28 cellular contexts compared by ENCODE assay signal in the genomic region with DNA sequence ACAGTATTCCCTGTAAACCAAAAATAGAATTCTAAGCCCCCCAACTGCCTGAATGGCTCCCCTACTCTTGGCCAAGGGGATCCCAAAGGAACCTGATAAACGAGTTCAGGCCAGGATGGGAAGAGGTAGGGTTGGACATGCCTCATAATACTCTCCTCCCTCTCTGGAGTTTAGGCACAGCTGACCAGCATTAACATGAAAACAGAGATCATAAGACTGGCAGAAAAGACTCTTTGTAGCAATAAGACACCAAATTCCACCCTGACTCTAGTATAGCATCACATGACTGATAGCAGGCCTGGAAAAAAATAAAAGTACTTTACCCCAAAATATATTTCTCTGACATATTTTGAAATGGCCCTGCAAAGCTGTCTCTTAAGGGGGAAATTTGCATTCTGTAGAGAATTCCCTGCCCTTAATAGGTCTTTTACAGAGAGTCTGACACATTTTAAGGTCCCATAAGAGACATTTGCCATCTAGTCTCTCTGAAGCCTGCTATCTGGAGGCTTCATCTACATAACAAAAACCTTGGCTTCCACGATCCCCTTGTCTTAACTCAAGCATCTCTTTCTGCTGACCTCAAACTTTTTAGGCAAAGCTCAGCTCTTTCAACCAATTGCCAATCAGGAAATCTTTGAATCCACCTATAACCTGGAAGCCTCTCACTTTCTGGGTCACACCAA. TPM values are rescaled to one million over a fixed set of nuclear protein-coding genes. Genes with fewer than 3 reads are reported as not detected.
DNase-seq lines count a peak whose midpoint lies in the region; ATAC-seq, FAIRE-seq and TF ChIP-seq lines count a peak whose summit lies in the region.
"Had no signal": no experiment of that assay in that cellular context is flagged by ENCODE, and none has a peak within 500 bp of the region (broad histone marks: within the 10 kb centered on the region; RNA-seq: fewer than 3 reads in every experiment).

No MANE protein-coding gene starts in this region.

- no peaks in the 10 kb centered on the region for H3K79me2 ChIP-seq in keratinocyte (ENCODE audit: control insufficient read depth, insufficient read depth, low read length)

- H3K4me3 ChIP-seq in keratinocyte (ENCODE audit: control insufficient read depth in 2 of 3, extremely low read depth in 1 of 3, insufficient read depth in 2 of 3, low read depth in 1 of 3, low read length in 3 of 3) (peak overlapping the region in 1 of 3 experiments; percentile 11), suprapubic skin (no peak overlapping the region)
- H3K4me3 ChIP-seq: body of pancreas, gastroesophageal sphincter, tibial artery had no signal

- no peak for DNase-seq in activated CD8-positive, alpha-beta T cell treated with anti-CD3 and anti-CD28 coated beads, Interleukin-2, amount 10 ng/mL, durations not matched to agents 7 days and 5 days
- no peak for DNase-seq in activated CD8-positive, alpha-beta T cell treated with anti-CD3 and anti-CD28 coated beads for 36 hours
- DNase-seq in chondrocyte (ENCODE audit: low spot score) (peak; percentile 1), keratinocyte (ENCODE audit: low read depth, low spot score) (no peak), suprapubic skin (ENCODE audit: low spot score in 2 of 2) (no peak), activated T-cell treated with anti-CD3 and anti-CD28 coated beads for 4 hours (no peak), GDM1 (lab: John Stamatoyannopoulos, UW) (no peak), epidermal melanocyte (ENCODE audit: insufficient read length, low spot score) (no peak)
- DNase-seq: 8988T; activated CD4-positive, alpha-beta T cell treated with anti-CD3 and anti-CD28 coated beads for 4 hours; activated gamma-delta T cell treated with Interleukin-2 at 50 U/mL for 16 hours; activated T-cell treated with anti-CD3 and anti-CD28 coated beads, Interleukin-2, amount 50 U/mL, for 4 hours; body of pancreas; CD8-positive, alpha-beta T cell; effector CD8-positive, alpha-beta T cell; erythroblast; immature natural killer cell; mesendoderm; NCI-H2081 treated with DMSO at 0.1 percent for 48 hours; NCI-H345; NCI-H748 treated with DMSO at 0.1 percent for 48 hours; SK-N-SH; stimulated activated naive CD8-positive, alpha-beta T cell treated with anti-CD3 and anti-CD28 coated beads, Interleukin-15, amount 100 ng/mL, for 72 hours; tibial artery had no signal

- H3K9ac ChIP-seq in keratinocyte (ENCODE audit: control insufficient read depth, extremely low read depth, insufficient read depth, low read length) = no peak overlapping the region
- H3K9ac ChIP-seq: SK-N-SH had no signal

- peaks cover 6% of the 10 kb centered on the region for H3K4me1 Mint-ChIP-seq in activated CD8-positive, alpha-beta T cell treated with anti-CD3 and anti-CD28 coated beads, Interleukin-2, amount 10 ng/mL, durations not matched to agents 7 days and 5 days (ENCODE audit: low read depth)
- no peaks in the 10 kb centered on the region for H3K4me1 Mint-ChIP-seq in activated CD8-positive, alpha-beta T cell treated with anti-CD3 and anti-CD28 coated beads for 36 hours (ENCODE audit: low read depth)
- no peaks in the 10 kb centered on the region for H3K4me1 Mint-ChIP-seq in chondrocyte (ENCODE audit: low read depth)
- H3K4me1 Mint-ChIP-seq: stimulated activated naive CD8-positive, alpha-beta T cell treated with anti-CD3 and anti-CD28 coated beads, Interleukin-15, amount 100 ng/mL, for 72 hours had no signal

- no peak for ATAC-seq in activated CD8-positive, alpha-beta T cell treated with anti-CD3 and anti-CD28 coated beads, Interleukin-2, amount 10 ng/mL, durations not matched to agents 7 days and 5 days
- ATAC-seq in activated CD8-positive, alpha-beta T cell treated with anti-CD3 and anti-CD28 coated beads for 36 hours = no peak
- ATAC-seq: activated T-cell treated with anti-CD3 and anti-CD28 coated beads, Interleukin-2, amount 50 U/mL, for 4 hours; body of pancreas; CD8-positive, alpha-beta T cell; gastroesophageal sphincter; left lobe of liver; stimulated activated naive CD8-positive, alpha-beta T cell treated with anti-CD3 and anti-CD28 coated beads, Interleukin-15, amount 100 ng/mL, for 72 hours had no signal

- H3K9me1 ChIP-seq in keratinocyte (ENCODE audit: control insufficient read depth, extremely low read depth, insufficient read depth, low read length) = no peaks in the 10 kb centered on the region

- no peak for TF ChIP-seq CTCF in activated CD8-positive, alpha-beta T cell treated with anti-CD3 and anti-CD28 coated beads for 36 hours (IDR thresholded peaks at IDR 0.05)
- TF ChIP-seq CTCF in chondrocyte (IDR thresholded peaks at IDR 0.05) (no peak), keratinocyte (optimal IDR thresholded peaks at IDR 0.05 in 1 of 3, IDR thresholded peaks at IDR 0.05 in 1 of 3, conservative IDR thresholded peaks at IDR 0.05 in 1 of 3; ENCODE audit: extremely low read depth in 1 of 3, insufficient read depth in 2 of 3, low read length in 3 of 3) (no peak), suprapubic skin (IDR thresholded peaks at IDR 0.05) (no peak)

- H3K27ac ChIP-seq in keratinocyte (ENCODE audit: control insufficient read depth, insufficient read depth, low read length) (peak overlapping the region; percentile 28), suprapubic skin (peak overlapping the region; percentile 84)
- H3K27ac ChIP-seq: body of pancreas, gastroesophageal sphincter, tibial artery had no signal

- H3K27me3 ChIP-seq in keratinocyte (ENCODE audit: control insufficient read depth, extremely low read depth, insufficient read depth, low read length) (no peaks in the 10 kb centered on the region), suprapubic skin (no peaks in the 10 kb centered on the region)
- H3K27me3 ChIP-seq: body of pancreas, gastroesophageal sphincter had no signal

- no peaks in the 10 kb centered on the region for H4K20me1 ChIP-seq in keratinocyte (ENCODE audit: control insufficient read depth, extremely low read depth, insufficient read depth, low read length)

- FAIRE-seq in keratinocyte (lab: Jason Lieb, UNC) = peak; percentile 82
- FAIRE-seq: colon, GM19239 had no signal

- H3K9me3 Mint-ChIP-seq in activated CD8-positive, alpha-beta T cell treated with anti-CD3 and anti-CD28 coated beads, Interleukin-2, amount 10 ng/mL, durations not matched to agents 7 days and 5 days (ENCODE audit: insufficient read depth) = no peaks in the 10 kb centered on the region
- H3K9me3 Mint-ChIP-seq in activated CD8-positive, alpha-beta T cell treated with anti-CD3 and anti-CD28 coated beads for 36 hours = no peaks in the 10 kb centered on the region
- no peaks in the 10 kb centered on the region for H3K9me3 Mint-ChIP-seq in chondrocyte (ENCODE audit: low read depth)
- H3K9me3 Mint-ChIP-seq: activated T-cell treated with anti-CD3 and anti-CD28 coated beads, Interleukin-2, amount 50 U/mL, for 4 hours; CD8-positive, alpha-beta T cell; immature natural killer cell; stimulated activated naive CD8-positive, alpha-beta T cell treated with anti-CD3 and anti-CD28 coated beads, Interleukin-15, amount 100 ng/mL, for 72 hours had no signal

- dilution Hi-C loops in keratinocyte (cut with MboI; ENCODE audit: extremely low pct_ligation_motif_present, low sequenced_read_pairs) = no loop called here

- H3K36me3 Mint-ChIP-seq in activated CD8-positive, alpha-beta T cell treated with anti-CD3 and anti-CD28 coated beads, Interleukin-2, amount 10 ng/mL, durations not matched to agents 7 days and 5 days (ENCODE audit: low read depth) = no peaks in the 10 kb centered on the region
- H3K36me3 Mint-ChIP-seq in activated CD8-positive, alpha-beta T cell treated with anti-CD3 and anti-CD28 coated beads for 36 hours (ENCODE audit: low read depth) = no peaks in the 10 kb centered on the region
- no peaks in the 10 kb centered on the region for H3K36me3 Mint-ChIP-seq in chondrocyte (ENCODE audit: low read depth)
- H3K36me3 Mint-ChIP-seq: CD8-positive, alpha-beta T cell; immature natural killer cell had no signal

- POLR2A ChIA-PET in activated CD8-positive, alpha-beta T cell treated with anti-CD3 and anti-CD28 coated beads, Interleukin-2, amount 10 ng/mL, durations not matched to agents 7 days and 5 days (lab: Charles Lee) = no interaction called here
- POLR2A ChIA-PET in activated CD8-positive, alpha-beta T cell treated with anti-CD3 and anti-CD28 coated beads for 36 hours (lab: Charles Lee) = interaction anchor here (1.5 kb wide), 2 partner anchors 8 to 9 kb away, joined by 3 to 5 read pairs; no protein-coding TSS in a partner anchor

- 50% methylated on average over 2 of the region's 2 CpGs for WGBS in suprapubic skin

- no peak overlapping the region for H2AFZ ChIP-seq in keratinocyte (ENCODE audit: control insufficient read depth, low read length)

- CTCF ChIA-PET in activated CD8-positive, alpha-beta T cell treated with anti-CD3 and anti-CD28 coated beads, Interleukin-2, amount 10 ng/mL, durations not matched to agents 7 days and 5 days (lab: Charles Lee) = no interaction called here
- CTCF ChIA-PET in activated CD8-positive, alpha-beta T cell treated with anti-CD3 and anti-CD28 coated beads for 36 hours (lab: Charles Lee) = no interaction called here

- H3K4me3 Mint-ChIP-seq in activated CD8-positive, alpha-beta T cell treated with anti-CD3 and anti-CD28 coated beads, Interleukin-2, amount 10 ng/mL, durations not matched to agents 7 days and 5 days = no peak overlapping the region
- no peak overlapping the region for H3K4me3 Mint-ChIP-seq in activated CD8-positive, alpha-beta T cell treated with anti-CD3 and anti-CD28 coated beads for 36 hours
- no peak overlapping the region for H3K4me3 Mint-ChIP-seq in chondrocyte (ENCODE audit: unreplicated experiment)
- H3K4me3 Mint-ChIP-seq: activated T-cell treated with anti-CD3 and anti-CD28 coated beads, Interleukin-2, amount 50 U/mL, for 4 hours; CD8-positive, alpha-beta T cell; immature natural killer cell; stimulated activated naive CD8-positive, alpha-beta T cell treated with anti-CD3 and anti-CD28 coated beads, Interleukin-15, amount 100 ng/mL, for 72 hours had no signal

- TF ChIP-seq EP300 in suprapubic skin (IDR thresholded peaks at IDR 0.05) = no peak

- no peak for TF ChIP-seq POLR2A in suprapubic skin (IDR thresholded peaks at IDR 0.05)

- H3K4me2 ChIP-seq in keratinocyte (ENCODE audit: control insufficient read depth, extremely low read depth, insufficient read depth, low read depth, low read length) = peak overlapping the region; percentile 66
- H3K4me2 ChIP-seq: SK-N-SH had no signal

- H3K27ac Mint-ChIP-seq in activated CD8-positive, alpha-beta T cell treated with anti-CD3 and anti-CD28 coated beads, Interleukin-2, amount 10 ng/mL, durations not matched to agents 7 days and 5 days = peak overlapping the region; percentile 11
- H3K27ac Mint-ChIP-seq in activated CD8-positive, alpha-beta T cell treated with anti-CD3 and anti-CD28 coated beads for 36 hours = no peak overlapping the region
- H3K27ac Mint-ChIP-seq in chondrocyte (ENCODE audit: unreplicated experiment) = no peak overlapping the region
- H3K27ac Mint-ChIP-seq: CD8-positive, alpha-beta T cell had no signal

- H3K36me3 ChIP-seq in keratinocyte (ENCODE audit: control insufficient read depth in 2 of 2, extremely low read depth in 1 of 2, insufficient read depth in 2 of 2, low read length in 2 of 2) (no peaks in the 10 kb centered on the region), suprapubic skin (no peaks in the 10 kb centered on the region)
- H3K36me3 ChIP-seq: gastroesophageal sphincter, tibial artery had no signal

- H3K9me3 ChIP-seq in keratinocyte (ENCODE audit: control insufficient read depth, low read depth, low read length) (no peaks in the 10 kb centered on the region), suprapubic skin (no peaks in the 10 kb centered on the region)
- H3K9me3 ChIP-seq: body of pancreas, gastroesophageal sphincter, SK-N-SH, tibial artery had no signal

- intact Hi-C loops in activated CD8-positive, alpha-beta T cell treated with anti-CD3 and anti-CD28 coated beads for 36 hours (cut with micrococcal nuclease) = no loop called here

- peaks cover 4% of the 10 kb centered on the region for H3K27me3 Mint-ChIP-seq in activated CD8-positive, alpha-beta T cell treated with anti-CD3 and anti-CD28 coated beads, Interleukin-2, amount 10 ng/mL, durations not matched to agents 7 days and 5 days (ENCODE audit: low read depth)
- H3K27me3 Mint-ChIP-seq in activated CD8-positive, alpha-beta T cell treated with anti-CD3 and anti-CD28 coated beads for 36 hours = no peaks in the 10 kb centered on the region
- peaks cover 5% of the 10 kb centered on the region for H3K27me3 Mint-ChIP-seq in chondrocyte (ENCODE audit: low read depth)
- H3K27me3 Mint-ChIP-seq: stimulated activated naive CD8-positive, alpha-beta T cell treated with anti-CD3 and anti-CD28 coated beads, Interleukin-15, amount 100 ng/mL, for 72 hours had no signal

- peaks cover 37% of the 10 kb centered on the region for H3K4me1 ChIP-seq in keratinocyte (ENCODE audit: control insufficient read depth, extremely low read depth, insufficient read depth, low read length)
- peaks cover 61% of the 10 kb centered on the region for H3K4me1 ChIP-seq in suprapubic skin
- H3K4me1 ChIP-seq: body of pancreas, tibial artery had no signal

RNA-seq across cellular contexts. Expression of a gene that starts 55.9 kb away (rescaled TPM):
- total RNA-seq in activated CD8-positive, alpha-beta T cell treated with anti-CD3 and anti-CD28 coated beads, Interleukin-2, amount 10 ng/mL, durations not matched to agents 7 days and 5 days = 10 to 100 TPM; 30.1 to 31.5 TPM
- total RNA-seq in activated CD8-positive, alpha-beta T cell treated with anti-CD3 and anti-CD28 coated beads for 36 hours = 10 to 100 TPM; 23.8 to 27.3 TPM
- total RNA-seq in chondrocyte = 53.9 to 77.7 TPM (median 60.7 TPM) in 3 replicates
- polyA plus RNA-seq in keratinocyte = 24.6 to 49.6 TPM (median 25.5 TPM) in 3 replicates
- 94.3 TPM for polyA plus RNA-seq in keratinocyte (2011; ENCODE audit: low read depth)
- 13.1 and 26.6 TPM in 2 replicates for polyA plus RNA-seq in keratinocyte (2011; cell fraction: cytosol; rRNA removed)
- polyA plus RNA-seq in keratinocyte (2011; cell fraction: nucleus; rRNA removed) = 122 and 124 TPM in 2 replicates
- polyA plus RNA-seq in keratinocyte (2012; ENCODE audit: low replicate concordance) = 15.0 and 20.4 TPM in 2 replicates
- polyA minus RNA-seq in keratinocyte = 19.9 to 37.9 TPM (median 25.2 TPM) in 3 replicates
- polyA minus RNA-seq in keratinocyte (2011; cell fraction: cytosol; rRNA and poly(A)+ RNA removed) = 59.5 TPM
- polyA minus RNA-seq in keratinocyte (2011; cell fraction: nucleus; rRNA and poly(A)+ RNA removed) = 43.2 and 64.8 TPM in 2 replicates
- 100 to 1,000 TPM; 108 to 502 (median 290) TPM for total RNA-seq in suprapubic skin
